12 cellular contexts compared by ENCODE assay signal in the genomic region with DNA sequence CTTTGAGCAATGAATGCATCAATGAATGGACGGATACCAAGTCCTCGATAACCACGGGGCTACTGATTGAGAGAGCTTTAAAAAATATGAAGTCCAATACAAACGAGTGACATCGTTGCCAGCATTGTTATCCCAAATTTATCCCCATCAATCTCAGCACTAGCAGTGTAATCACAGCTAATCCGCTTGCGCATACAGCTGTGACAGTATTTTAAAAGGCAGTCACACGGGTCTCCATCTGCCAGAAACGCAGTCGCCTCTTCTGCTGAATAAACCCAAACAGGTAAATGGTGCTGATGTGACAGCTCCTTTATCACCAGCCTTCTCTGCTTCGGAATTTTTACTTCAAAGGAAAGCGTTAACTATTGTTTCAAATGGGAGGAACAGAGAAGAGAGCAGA.
A peak's percentile ranks its signal among the peaks of the same experiment; 100 is the strongest.
DNase-seq lines count a peak whose midpoint lies in the region; FAIRE-seq and TF ChIP-seq lines count a peak whose summit lies in the region.
"Had no signal": no experiment of that assay in that cellular context is flagged by ENCODE, and none has a peak within 500 bp of the region (broad histone marks: within the 10 kb centered on the region; RNA-seq: fewer than 3 reads in every experiment).

No MANE protein-coding gene starts in this region.

- H3K27me3 Mint-ChIP-seq in neural crest cell (ENCODE audit: low read depth): no peaks in the 10 kb centered on the region
- H3K27me3 Mint-ChIP-seq: IgD-negative memory B cell had no signal

- H4K5ac ChIP-seq in H1 (ENCODE audit: insufficient read length, low read depth, low read length): no peak overlapping the region

- peaks cover 13% of the 10 kb centered on the region for H3F3A ChIP-seq in SK-N-SH (replicated peaks; ENCODE audit: insufficient read depth)
- no peaks in the 10 kb centered on the region for H3F3A ChIP-seq in MM.1S (ENCODE audit: insufficient read depth, low read length)

- H2AK5ac ChIP-seq in H1 (ENCODE audit: low read depth, low read length): no peak overlapping the region

- no peak overlapping the region for H2BK120ac ChIP-seq in H1 (replicated peaks; ENCODE audit: low read depth, low read length)

- H2AFZ ChIP-seq in H1 (ENCODE audit: low read length) (no peak overlapping the region), SK-N-SH (ENCODE audit: low read depth) (no peak overlapping the region), MM.1S (ENCODE audit: low read length) (no peak overlapping the region)

- no peak overlapping the region for H3K14ac ChIP-seq in H1 (ENCODE audit: insufficient read length)

- TF ChIP-seq POLR2A in H1 (IDR thresholded peaks at IDR 0.05; ENCODE audit: control extremely low read depth in 1 of 2, low read depth in 2 of 2, low read length in 2 of 2): no peak

- CTCF ChIA-PET in H1 (lab: Charles Lee; ENCODE audit: partially characterized antibody): interaction anchor here (0.6 to 2.6 kb wide), 8 partner anchors 8 to 307 kb away, joined by 3 to 8 read pairs (median 3); no protein-coding TSS in a partner anchor
- CTCF ChIA-PET in SK-N-SH (lab: Yijun Ruan, JAX): interaction anchor here (1.3 kb wide), 1 partner anchor 9 kb away, joined by 6 read pairs; no protein-coding TSS in a partner anchor

- no peak overlapping the region for H2BK5ac ChIP-seq in H1 (ENCODE audit: low read depth, low read length)

- peaks cover 50% of the 10 kb centered on the region for H3K4me1 Mint-ChIP-seq in neural crest cell

- H3K9me3 ChIP-seq in H1 (ENCODE audit: insufficient read depth in 2 of 2, low read depth in 1 of 2, low read length in 1 of 2): no peaks in the 10 kb centered on the region
- H3K9me3 ChIP-seq in SK-N-SH: no peaks in the 10 kb centered on the region
- no peaks in the 10 kb centered on the region for H3K9me3 ChIP-seq in MM.1S (replicated peaks; ENCODE audit: insufficient read depth, low read length)
- H3K9me3 ChIP-seq: Caco-2 had no signal

- DNase-seq in H7 (peak; percentile 24), NCI-H2171 (lab: John Stamatoyannopoulos, UW) (peak; percentile 15), H1 (ENCODE audit: low read depth in 1 of 2, low spot score in 2 of 2) (no peak), neural crest cell (ENCODE audit: low read depth, low spot score) (no peak), SK-N-SH (no peak), islet precursor cell (no peak), MM.1S (no peak)
- DNase-seq: Caco-2, DMS79 had no signal

- H3K79me2 ChIP-seq in H1 (ENCODE audit: control insufficient read depth in 1 of 2, insufficient read depth in 2 of 2, low read length in 2 of 2) (no peaks in the 10 kb centered on the region), SK-N-SH (ENCODE audit: insufficient read depth) (peaks cover 46% of the 10 kb centered on the region; the same call in 1 of the 2 replicates), MM.1S (ENCODE audit: low read length) (no peaks in the 10 kb centered on the region)

- H3K27ac ChIP-seq in H1 (ENCODE audit: low read depth, low read length): no peak overlapping the region
- H3K27ac ChIP-seq in SK-N-SH (ENCODE audit: low read depth in 2 of 2, low read length in 1 of 2): no peak overlapping the region
- H3K27ac ChIP-seq in MM.1S (ENCODE audit: low read length): no peak overlapping the region
- H3K27ac ChIP-seq: HL-60 had no signal

- no peak overlapping the region for H4K8ac ChIP-seq in H1 (ENCODE audit: extremely low read depth, insufficient read depth, low read length)

- 86% methylated on average over 12 of the region's 12 CpGs; no CpG with 5 or more reads in 1 of the 2 experiments for WGBS in H1 (ENCODE audit: extremely low coverage in 1 of 2, insufficient coverage in 1 of 2, insufficient read length in 1 of 2, insufficient replicate concordance in 2 of 2, low coverage in 1 of 2, low lambda C conversion rate in 2 of 2, missing lambda C conversion rate in 1 of 2), 2 experiments
- 88% methylated on average over 12 of the region's 12 CpGs for WGBS in SK-N-SH (ENCODE audit: low lambda C conversion rate)

- TF ChIP-seq RAD21 in H1 (IDR thresholded peaks at IDR 0.05 in 1 of 2, conservative IDR thresholded peaks at IDR 0.05 in 1 of 2; ENCODE audit: low read depth in 2 of 2, low read length in 2 of 2) (no peak), SK-N-SH (IDR thresholded peaks at IDR 0.05; ENCODE audit: low read length) (no peak)

- H3K79me1 ChIP-seq in H1 (ENCODE audit: low read depth, low read length): no peaks in the 10 kb centered on the region

- H3K56ac ChIP-seq in H1 (replicated peaks; ENCODE audit: insufficient read length, low read depth, low read length): no peak overlapping the region

- H3K4me3 ChIP-seq in H7 (ENCODE audit: insufficient read depth, low read depth, low read length): no peak overlapping the region
- no peak overlapping the region for H3K4me3 ChIP-seq in H1 (ENCODE audit: extremely low read depth in 1 of 4, insufficient read depth in 2 of 4, low read depth in 3 of 4, low read length in 4 of 4)
- no peak overlapping the region for H3K4me3 ChIP-seq in SK-N-SH (ENCODE audit: low read depth in 2 of 2, low read length in 1 of 2)
- H3K4me3 ChIP-seq in MM.1S (ENCODE audit: low read length): no peak overlapping the region

- H3K4me2 ChIP-seq in H1 (ENCODE audit: insufficient read depth in 1 of 2, low read depth in 2 of 2, low read length in 2 of 2) (no peak overlapping the region; a peak in 1 of 4 replicates), SK-N-SH (no peak overlapping the region), MM.1S (ENCODE audit: low read depth, low read length) (no peak overlapping the region)

- H2BK20ac ChIP-seq in H1 (ENCODE audit: low read length): no peak overlapping the region

- no peak overlapping the region for H2BK15ac ChIP-seq in H1 (ENCODE audit: low read length)

- POLR2A ChIA-PET in H1 (lab: Charles Lee; ENCODE audit: partially characterized antibody): interaction anchor here (1.2 kb wide), 1 partner anchor 10 kb away, joined by 3 read pairs; no protein-coding TSS in a partner anchor
- POLR2A ChIA-PET in SK-N-SH (lab: Yijun Ruan, JAX): no interaction called here

- TF ChIP-seq EP300 in H1 (IDR thresholded peaks at IDR 0.05; ENCODE audit: borderline replicate concordance in 1 of 2, low read depth in 2 of 2, low read length in 2 of 2) (no peak), SK-N-SH (IDR thresholded peaks at IDR 0.05; ENCODE audit: borderline replicate concordance in 1 of 2, low read depth in 1 of 2, low read length in 1 of 2) (no peak)

- TF ChIP-seq CTCF in H1 (IDR thresholded peaks at IDR 0.05; ENCODE audit: control extremely low read depth in 1 of 3, insufficient read depth in 1 of 3, low read depth in 1 of 3, low read length in 3 of 3): no peak
- no peak for TF ChIP-seq CTCF in neural crest cell (conservative IDR thresholded peaks at IDR 0.05)
- TF ChIP-seq CTCF in SK-N-SH (IDR thresholded peaks at IDR 0.05): no peak
- no peak for TF ChIP-seq CTCF in MM.1S (IDR thresholded peaks at IDR 0.05; ENCODE audit: low read length)

- no peaks in the 10 kb centered on the region for H3K36me3 Mint-ChIP-seq in neural crest cell (ENCODE audit: low read depth)

- H3K9me3 Mint-ChIP-seq in neural crest cell: no peaks in the 10 kb centered on the region
- H3K9me3 Mint-ChIP-seq: IgD-negative memory B cell had no signal

- no peak overlapping the region for H3K18ac ChIP-seq in H1 (ENCODE audit: extremely low read depth, low read length)

- no peak overlapping the region for H3K27ac Mint-ChIP-seq in neural crest cell (ENCODE audit: unreplicated experiment)
- H3K27ac Mint-ChIP-seq: IgD-negative memory B cell had no signal

- no peaks in the 10 kb centered on the region for H3K27me3 ChIP-seq in H7 (ENCODE audit: control insufficient read depth, insufficient read depth, low read length)
- no peaks in the 10 kb centered on the region for H3K27me3 ChIP-seq in H1 (replicated peaks in 1 of 4; ENCODE audit: control insufficient read depth in 3 of 4, extremely low read depth in 1 of 4, insufficient read depth in 3 of 4, low read length in 3 of 4)
- no peaks in the 10 kb centered on the region for H3K27me3 ChIP-seq in SK-N-SH (ENCODE audit: insufficient read depth)
- H3K27me3 ChIP-seq in MM.1S (replicated peaks; ENCODE audit: insufficient read depth, low read length): no peaks in the 10 kb centered on the region

- no peaks in the 10 kb centered on the region for H3K9me2 ChIP-seq in SK-N-SH
- H3K9me2 ChIP-seq in MM.1S (replicated peaks; ENCODE audit: insufficient read depth, low read length): no peaks in the 10 kb centered on the region

- no peaks in the 10 kb centered on the region for H3K36me3 ChIP-seq in H7 (replicated peaks; ENCODE audit: control insufficient read depth, insufficient read depth, low read length)
- H3K36me3 ChIP-seq in H1 (ENCODE audit: control insufficient read depth in 2 of 4, insufficient read depth in 4 of 4, low read length in 3 of 4): no peaks in the 10 kb centered on the region
- H3K36me3 ChIP-seq in SK-N-SH (replicated peaks in 1 of 2; ENCODE audit: control insufficient read depth in 1 of 2, insufficient read depth in 2 of 2, low read length in 1 of 2): peaks cover 7 to 70% of the 10 kb centered on the region in 2 experiments
- no peaks in the 10 kb centered on the region; the same call in 1 of the 2 replicates for H3K36me3 ChIP-seq in MM.1S (replicated peaks; ENCODE audit: insufficient read depth, low read length)

- H4K20me1 ChIP-seq in H1 (replicated peaks in 1 of 2; ENCODE audit: control insufficient read depth in 1 of 2, insufficient read depth in 2 of 2, low read length in 2 of 2) (peaks cover 0 to 2% of the 10 kb centered on the region in 2 experiments), SK-N-SH (ENCODE audit: insufficient read depth) (peaks cover 88% of the 10 kb centered on the region), MM.1S (ENCODE audit: insufficient read depth, low read length) (no peaks in the 10 kb centered on the region)

- H4K91ac ChIP-seq in H1 (replicated peaks; ENCODE audit: insufficient read length, low read length): no peak overlapping the region

- H2BK12ac ChIP-seq in H1 (ENCODE audit: low read depth, low read length): no peak overlapping the region

- no peak overlapping the region for H3K23ac ChIP-seq in H1 (ENCODE audit: insufficient read length)

- H3K4ac ChIP-seq in H1 (replicated peaks; ENCODE audit: insufficient read length, low read depth, low read length): no peak overlapping the region

- peaks cover 7 to 16% (median 14%) of the 10 kb centered on the region in 4 experiments for H3K4me1 ChIP-seq in H1 (replicated peaks in 1 of 4; ENCODE audit: control insufficient read depth in 3 of 4, insufficient read depth in 4 of 4, low read length in 3 of 4)
- no peaks in the 10 kb centered on the region; a peak in 1 of 4 replicates for H3K4me1 ChIP-seq in SK-N-SH (ENCODE audit: control insufficient read depth in 1 of 2, insufficient read depth in 2 of 2, low read depth in 1 of 2, low read length in 1 of 2)
- no peaks in the 10 kb centered on the region for H3K4me1 ChIP-seq in MM.1S (ENCODE audit: low read length)
- H3K4me1 ChIP-seq: Caco-2 had no signal

- H3K23me2 ChIP-seq in H1 (ENCODE audit: low read depth, low read length): no peaks in the 10 kb centered on the region

- H3K4me3 Mint-ChIP-seq in neural crest cell: peak overlapping the region; percentile 36
- H3K4me3 Mint-ChIP-seq: IgD-negative memory B cell had no signal

- FAIRE-seq in H1 (lab: Jason Lieb, UNC): peak; percentile 19
- FAIRE-seq: HTR-8/SVneo had no signal

- no peak overlapping the region for H3K9ac ChIP-seq in H1 (replicated peaks in 1 of 4; ENCODE audit: extremely low read depth in 1 of 4, low read depth in 3 of 4, low read length in 3 of 4)
- no peak overlapping the region for H3K9ac ChIP-seq in SK-N-SH
- H3K9ac ChIP-seq in MM.1S (ENCODE audit: low read length): no peak overlapping the region

Comparison
In these comparisons a context has a peak if more than half of its experiments do, and no peak if none do; other contexts are left out.
1. DNase-seq: peak in H7 (single experiment) and NCI-H2171 (single experiment); none in H1 (0 of 2), neural crest cell (single experiment), SK-N-SH (single experiment), islet precursor cell (single experiment) and MM.1S (single experiment).